Comparison of ENCODE assay signal across 1 cellular context in genomic region chr22:47086596-47087248, GRCh38.
TF ChIP-seq lines count a peak whose summit lies in the region.

No MANE protein-coding gene starts in this region.

TF ChIP-seq in HepG2, 621 proteins besides CTCF, POLR2A, EP300 and RAD21 (continued from another document and continues in another):
- TF ChIP-seq DMTF1 (CRISPR knock-in tag; IDR thresholded peaks at IDR 0.05) (no peak), HOXA5 (CRISPR knock-in tag; IDR thresholded peaks at IDR 0.05) (no peak), ZNF572 (CRISPR knock-in tag; IDR thresholded peaks at IDR 0.05) (no peak), CREB1 (IDR thresholded peaks at IDR 0.05) (peak; percentile 73; the same call in 1 of the 2 replicates), CREB1 (CRISPR knock-in tag; IDR thresholded peaks at IDR 0.05) (peak; percentile 77), ATF2 (CRISPR knock-in tag; IDR thresholded peaks at IDR 0.05) (no peak), TEF (CRISPR knock-in tag; IDR thresholded peaks at IDR 0.05) (no peak), CBX5 (CRISPR knock-in tag; IDR thresholded peaks at IDR 0.05; ENCODE audit: borderline replicate concordance) (no peak), ZBTB25 (CRISPR knock-in tag; IDR thresholded peaks at IDR 0.05) (no peak), ZNF530 (CRISPR knock-in tag; IDR thresholded peaks at IDR 0.05; ENCODE audit: low read depth) (no peak), ARID4A (CRISPR knock-in tag; IDR thresholded peaks at IDR 0.05; ENCODE audit: borderline replicate concordance) (no peak; the same call in 1 of the 2 replicates), ZNF337 (CRISPR knock-in tag; IDR thresholded peaks at IDR 0.05; ENCODE audit: borderline replicate concordance, low read depth) (no peak), YY1 (IDR thresholded peaks at IDR 0.05; ENCODE audit: insufficient read depth, insufficient replicate concordance, low read depth, low read length) (no peak), RFX5 (IDR thresholded peaks at IDR 0.05; ENCODE audit: low read depth, low read length) (peak; percentile 63; the same call in 1 of the 2 replicates), SP2 (CRISPR knock-in tag; IDR thresholded peaks at IDR 0.05) (no peak), RBFOX2 (IDR thresholded peaks at IDR 0.05; ENCODE audit: low read depth, low read length) (no peak), ZNF563 (CRISPR knock-in tag; IDR thresholded peaks at IDR 0.05) (no peak), ZNF280D (CRISPR knock-in tag; IDR thresholded peaks at IDR 0.05) (no peak), RORA (CRISPR knock-in tag; IDR thresholded peaks at IDR 0.05) (no peak), HIC2 (CRISPR knock-in tag; IDR thresholded peaks at IDR 0.05; ENCODE audit: low read depth) (no peak), TRAFD1 (CRISPR knock-in tag; IDR thresholded peaks at IDR 0.05; ENCODE audit: borderline replicate concordance) (no peak), ZNF414 (CRISPR knock-in tag; IDR thresholded peaks at IDR 0.05) (no peak), EED (CRISPR knock-in tag; IDR thresholded peaks at IDR 0.05) (no peak), MATR3 (CRISPR knock-in tag; IDR thresholded peaks at IDR 0.05) (no peak), ZNF644 (CRISPR knock-in tag; IDR thresholded peaks at IDR 0.05; ENCODE audit: low read depth) (no peak), KAT7 (CRISPR knock-in tag; IDR thresholded peaks at IDR 0.05; ENCODE audit: borderline replicate concordance) (no peak), ZNF776 (CRISPR knock-in tag; IDR thresholded peaks at IDR 0.05) (no peak), ZGPAT (CRISPR knock-in tag; IDR thresholded peaks at IDR 0.05) (no peak), SOX13 (IDR thresholded peaks at IDR 0.05) (no peak), SOX13 (CRISPR knock-in tag; conservative IDR thresholded peaks at IDR 0.05 in 1 of 2, IDR thresholded peaks at IDR 0.05 in 1 of 2) (no peak), ZNF816 (CRISPR knock-in tag; IDR thresholded peaks at IDR 0.05; ENCODE audit: borderline replicate concordance) (no peak), ZBTB46 (CRISPR knock-in tag; IDR thresholded peaks at IDR 0.05; ENCODE audit: borderline replicate concordance) (no peak)
